In the genomic region with DNA sequence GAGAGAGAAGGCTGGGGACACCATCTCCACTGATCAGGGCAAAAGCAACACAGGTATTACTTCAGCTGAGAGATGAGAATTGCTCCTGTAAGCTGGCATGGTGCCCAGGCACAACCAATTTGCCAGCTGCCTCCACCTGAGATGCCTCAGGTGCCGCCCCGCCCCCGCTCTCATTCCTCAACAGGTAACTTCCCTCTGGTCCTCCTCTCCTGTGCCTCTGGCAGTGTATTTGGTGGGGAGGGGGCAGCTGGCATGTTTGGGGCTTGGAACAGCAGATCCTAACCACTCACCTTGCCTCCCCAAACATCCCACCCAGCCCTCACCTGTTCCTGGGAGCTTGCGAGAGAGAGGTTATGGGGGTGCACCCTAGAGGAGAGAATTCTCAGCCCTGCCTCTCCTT, we compare ENCODE assay signal across 1 cellular context.
TF ChIP-seq lines count a peak whose summit lies in the region.

No MANE protein-coding gene starts in this region.

TF ChIP-seq in HepG2, 621 proteins besides CTCF, POLR2A, EP300 and RAD21:
- TF ChIP-seq HNRNPL (IDR thresholded peaks at IDR 0.05; ENCODE audit: low read depth, low read length) (0 out of 2 replicates have a peak, but pooled peaks have one; percentile 24), REXO4 (CRISPR knock-in tag; IDR thresholded peaks at IDR 0.05; ENCODE audit: borderline replicate concordance) (no peak), CEBPB (IDR thresholded peaks at IDR 0.05; ENCODE audit: borderline replicate concordance, low read depth, low read length) (no peak), ZNF547 (CRISPR knock-in tag; IDR thresholded peaks at IDR 0.05) (no peak), STAG1 (CRISPR knock-in tag; IDR thresholded peaks at IDR 0.05) (no peak), ZBTB7B (CRISPR knock-in tag; IDR thresholded peaks at IDR 0.05) (no peak), SATB2 (CRISPR knock-in tag; IDR thresholded peaks at IDR 0.05) (no peak), ZNF33B (CRISPR knock-in tag; IDR thresholded peaks at IDR 0.05) (no peak), ZEB1 (IDR thresholded peaks at IDR 0.05; ENCODE audit: insufficient replicate concordance, low read depth) (peak; percentile 31), KLF13 (CRISPR knock-in tag; IDR thresholded peaks at IDR 0.05) (0 out of 2 replicates have a peak, but pooled peaks have one; percentile 7)
- TF ChIP-seq, protein P1, sequence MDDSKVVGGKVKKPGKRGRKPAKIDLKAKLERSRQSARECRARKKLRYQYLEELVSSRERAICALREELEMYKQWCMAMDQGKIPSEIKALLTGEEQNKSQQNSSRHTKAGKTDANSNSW (CRISPR knock-in tag; IDR thresholded peaks at IDR 0.05; ENCODE audit: borderline replicate concordance) = no peak
- TF ChIP-seq, protein P2, sequence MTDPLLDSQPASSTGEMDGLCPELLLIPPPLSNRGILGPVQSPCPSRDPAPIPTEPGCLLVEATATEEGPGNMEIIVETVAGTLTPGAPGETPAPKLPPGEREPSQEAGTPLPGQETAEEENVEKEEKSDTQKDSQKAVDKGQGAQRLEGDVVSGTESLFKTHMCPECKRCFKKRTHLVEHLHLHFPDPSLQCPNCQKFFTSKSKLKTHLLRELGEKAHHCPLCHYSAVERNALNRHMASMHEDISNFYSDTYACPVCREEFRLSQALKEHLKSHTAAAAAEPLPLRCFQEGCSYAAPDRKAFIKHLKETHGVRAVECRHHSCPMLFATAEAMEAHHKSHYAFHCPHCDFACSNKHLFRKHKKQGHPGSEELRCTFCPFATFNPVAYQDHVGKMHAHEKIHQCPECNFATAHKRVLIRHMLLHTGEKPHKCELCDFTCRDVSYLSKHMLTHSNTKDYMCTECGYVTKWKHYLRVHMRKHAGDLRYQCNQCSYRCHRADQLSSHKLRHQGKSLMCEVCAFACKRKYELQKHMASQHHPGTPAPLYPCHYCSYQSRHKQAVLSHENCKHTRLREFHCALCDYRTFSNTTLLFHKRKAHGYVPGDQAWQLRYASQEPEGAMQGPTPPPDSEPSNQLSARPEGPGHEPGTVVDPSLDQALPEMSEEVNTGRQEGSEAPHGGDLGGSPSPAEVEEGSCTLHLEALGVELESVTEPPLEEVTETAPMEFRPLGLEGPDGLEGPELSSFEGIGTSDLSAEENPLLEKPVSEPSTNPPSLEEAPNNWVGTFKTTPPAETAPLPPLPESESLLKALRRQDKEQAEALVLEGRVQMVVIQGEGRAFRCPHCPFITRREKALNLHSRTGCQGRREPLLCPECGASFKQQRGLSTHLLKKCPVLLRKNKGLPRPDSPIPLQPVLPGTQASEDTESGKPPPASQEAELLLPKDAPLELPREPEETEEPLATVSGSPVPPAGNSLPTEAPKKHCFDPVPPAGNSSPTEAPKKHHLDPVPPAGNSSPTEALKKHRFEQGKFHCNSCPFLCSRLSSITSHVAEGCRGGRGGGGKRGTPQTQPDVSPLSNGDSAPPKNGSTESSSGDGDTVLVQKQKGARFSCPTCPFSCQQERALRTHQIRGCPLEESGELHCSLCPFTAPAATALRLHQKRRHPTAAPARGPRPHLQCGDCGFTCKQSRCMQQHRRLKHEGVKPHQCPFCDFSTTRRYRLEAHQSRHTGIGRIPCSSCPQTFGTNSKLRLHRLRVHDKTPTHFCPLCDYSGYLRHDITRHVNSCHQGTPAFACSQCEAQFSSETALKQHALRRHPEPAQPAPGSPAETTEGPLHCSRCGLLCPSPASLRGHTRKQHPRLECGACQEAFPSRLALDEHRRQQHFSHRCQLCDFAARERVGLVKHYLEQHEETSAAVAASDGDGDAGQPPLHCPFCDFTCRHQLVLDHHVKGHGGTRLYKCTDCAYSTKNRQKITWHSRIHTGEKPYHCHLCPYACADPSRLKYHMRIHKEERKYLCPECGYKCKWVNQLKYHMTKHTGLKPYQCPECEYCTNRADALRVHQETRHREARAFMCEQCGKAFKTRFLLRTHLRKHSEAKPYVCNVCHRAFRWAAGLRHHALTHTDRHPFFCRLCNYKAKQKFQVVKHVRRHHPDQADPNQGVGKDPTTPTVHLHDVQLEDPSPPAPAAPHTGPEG (CRISPR knock-in tag; IDR thresholded peaks at IDR 0.05) = no peak
- TF ChIP-seq, protein P3, sequence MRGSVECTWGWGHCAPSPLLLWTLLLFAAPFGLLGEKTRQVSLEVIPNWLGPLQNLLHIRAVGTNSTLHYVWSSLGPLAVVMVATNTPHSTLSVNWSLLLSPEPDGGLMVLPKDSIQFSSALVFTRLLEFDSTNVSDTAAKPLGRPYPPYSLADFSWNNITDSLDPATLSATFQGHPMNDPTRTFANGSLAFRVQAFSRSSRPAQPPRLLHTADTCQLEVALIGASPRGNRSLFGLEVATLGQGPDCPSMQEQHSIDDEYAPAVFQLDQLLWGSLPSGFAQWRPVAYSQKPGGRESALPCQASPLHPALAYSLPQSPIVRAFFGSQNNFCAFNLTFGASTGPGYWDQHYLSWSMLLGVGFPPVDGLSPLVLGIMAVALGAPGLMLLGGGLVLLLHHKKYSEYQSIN (CRISPR knock-in tag; IDR thresholded peaks at IDR 0.05; ENCODE audit: borderline replicate concordance) = no peak
TF ChIP-seq in HepG2: peak in this region for 3.
